ENCODE assay signal across 25 cellular contexts in genomic region chr11:73902303-73902702, GRCh38. TPM values are rescaled to one million over a fixed set of nuclear protein-coding genes. Genes with fewer than 3 reads are reported as not detected.
DNase-seq lines count a peak whose midpoint lies in the region; ATAC-seq, FAIRE-seq and TF ChIP-seq lines count a peak whose summit lies in the region.
"Had no signal": no experiment of that assay in that cellular context is flagged by ENCODE, and none has a peak within 500 bp of the region (broad histone marks: within the 10 kb centered on the region; RNA-seq: fewer than 3 reads in every experiment).

No MANE protein-coding gene starts in this region.

- H3K23me2 ChIP-seq in H1 (ENCODE audit: low read depth, low read length) = 0 out of 2 replicates have a peak, but pooled peaks cover 2% of the 10 kb centered on the region

- CTCF ChIA-PET in H1 (lab: Charles Lee; ENCODE audit: partially characterized antibody) = interaction anchor here (0.6 to 1.2 kb wide), 2 partner anchors 11 to 16 kb away, joined by 3 to 5 read pairs; no protein-coding TSS in a partner anchor

- H3K9me3 ChIP-seq in H1 (ENCODE audit: insufficient read depth in 2 of 2, low read depth in 1 of 2, low read length in 1 of 2) = peaks cover 0 to 6% of the 10 kb centered on the region in 2 experiments; a peak in 1 of 4 replicates
- H3K9me3 ChIP-seq in T-helper 17 cell (ENCODE audit: control insufficient read depth, low read length, poor library complexity, severe bottlenecking) = no peaks in the 10 kb centered on the region
- H3K9me3 ChIP-seq: SK-N-SH had no signal

- H3K36me3 ChIP-seq in GM23338 (ENCODE audit: insufficient read depth) = peaks cover 6% of the 10 kb centered on the region; the same call in 1 of the 2 replicates
- peaks cover 0 to 30% (median 4%) of the 10 kb centered on the region in 4 experiments; a peak in 4 of 8 replicates for H3K36me3 ChIP-seq in H1 (ENCODE audit: control insufficient read depth in 2 of 4, insufficient read depth in 4 of 4, low read length in 3 of 4)

- H3K4me3 Mint-ChIP-seq in GM23338 (no peak overlapping the region), T-helper 17 cell (no peak overlapping the region)
- H3K4me3 Mint-ChIP-seq: B cell; CD14-positive monocyte; CD8-positive, alpha-beta memory T cell had no signal

- no peak overlapping the region for H3K4ac ChIP-seq in H1 (replicated peaks; ENCODE audit: insufficient read length, low read depth, low read length)

- no peaks in the 10 kb centered on the region for H3K79me1 ChIP-seq in H1 (ENCODE audit: low read depth, low read length)

- no peaks in the 10 kb centered on the region for H3K79me2 ChIP-seq in GM23338 (replicated peaks; ENCODE audit: insufficient read depth)
- no peaks in the 10 kb centered on the region for H3K79me2 ChIP-seq in H1 (ENCODE audit: control insufficient read depth in 1 of 2, insufficient read depth in 2 of 2, low read length in 2 of 2)

- no peak overlapping the region for H4K91ac ChIP-seq in H1 (replicated peaks; ENCODE audit: insufficient read length, low read length)

- H2AK5ac ChIP-seq in H1 (ENCODE audit: low read depth, low read length) = no peak overlapping the region

- no peak for TF ChIP-seq RAD21 in H1 (IDR thresholded peaks at IDR 0.05 in 1 of 2, conservative IDR thresholded peaks at IDR 0.05 in 1 of 2; ENCODE audit: low read depth in 2 of 2, low read length in 2 of 2)

- H3K27ac Mint-ChIP-seq in GM23338 (peak overlapping the region; percentile 81), T-helper 17 cell (no peak overlapping the region)
- H3K27ac Mint-ChIP-seq: B cell had no signal

- H3K23ac ChIP-seq in H1 (ENCODE audit: insufficient read length) = no peak overlapping the region

- no peak overlapping the region for H2BK5ac ChIP-seq in H1 (ENCODE audit: low read depth, low read length)

- H3K4me3 ChIP-seq in GM23338 = no peak overlapping the region
- no peak overlapping the region for H3K4me3 ChIP-seq in H1 (ENCODE audit: extremely low read depth in 1 of 4, insufficient read depth in 2 of 4, low read depth in 3 of 4, low read length in 4 of 4)

- WGBS in H1 (ENCODE audit: extremely low coverage in 1 of 2, insufficient coverage in 1 of 2, insufficient read length in 1 of 2, insufficient replicate concordance in 2 of 2, low coverage in 1 of 2, low lambda C conversion rate in 2 of 2, missing lambda C conversion rate in 1 of 2), 2 experiments = 91% methylated on average over 1 of the region's 1 CpG; no CpG with 5 or more reads in 1 of the 2 experiments

- H3K4me1 ChIP-seq in GM23338 (ENCODE audit: insufficient read depth) (no peaks in the 10 kb centered on the region), H1 (replicated peaks in 1 of 4; ENCODE audit: control insufficient read depth in 3 of 4, insufficient read depth in 4 of 4, low read length in 3 of 4) (no peaks in the 10 kb centered on the region)

- H3K27me3 Mint-ChIP-seq in GM23338 (ENCODE audit: insufficient read depth, low read depth, poor library complexity) (no peaks in the 10 kb centered on the region), T-helper 17 cell (no peaks in the 10 kb centered on the region)
- H3K27me3 Mint-ChIP-seq: B cell; CD8-positive, alpha-beta memory T cell had no signal

- TF ChIP-seq CTCF in GM23338 (conservative IDR thresholded peaks at IDR 0.05; ENCODE audit: low read depth in 2 of 2) (no peak), H1 (IDR thresholded peaks at IDR 0.05; ENCODE audit: control extremely low read depth in 1 of 3, insufficient read depth in 1 of 3, low read depth in 1 of 3, low read length in 3 of 3) (no peak)

- no peak overlapping the region for H3K14ac ChIP-seq in H1 (ENCODE audit: insufficient read length)

- H3F3A ChIP-seq in GM23338 (replicated peaks; ENCODE audit: low read depth) = no peaks in the 10 kb centered on the region

- no peak overlapping the region for H2BK20ac ChIP-seq in H1 (ENCODE audit: low read length)

- H2BK12ac ChIP-seq in H1 (ENCODE audit: low read depth, low read length) = no peak overlapping the region

- peaks cover 3% of the 10 kb centered on the region; the same call in 1 of the 3 replicates for H3K9me3 Mint-ChIP-seq in GM23338
- H3K9me3 Mint-ChIP-seq: CD14-positive monocyte; CD8-positive, alpha-beta memory T cell had no signal

- H3K56ac ChIP-seq in H1 (replicated peaks; ENCODE audit: insufficient read length, low read depth, low read length) = no peak overlapping the region

- no peak overlapping the region for H3K27ac ChIP-seq in GM23338 (ENCODE audit: low read depth)
- no peak overlapping the region for H3K27ac ChIP-seq in H1 (ENCODE audit: low read depth, low read length)

- H3K4me2 ChIP-seq in GM23338 = no peak overlapping the region
- H3K4me2 ChIP-seq in H1 (ENCODE audit: insufficient read depth in 1 of 2, low read depth in 2 of 2, low read length in 2 of 2) = no peak overlapping the region
- H3K4me2 ChIP-seq: SK-N-SH had no signal

- H3K9me2 ChIP-seq in GM23338 (ENCODE audit: insufficient read depth) = no peaks in the 10 kb centered on the region; the same call in 1 of the 2 replicates

- no peak overlapping the region for H4K5ac ChIP-seq in H1 (ENCODE audit: insufficient read length, low read depth, low read length)

- H2AFZ ChIP-seq in GM23338 (no peak overlapping the region), H1 (ENCODE audit: low read length) (no peak overlapping the region)

- POLR2A ChIA-PET in H1 (lab: Charles Lee; ENCODE audit: partially characterized antibody) = interaction anchor here (1.3 kb wide), 1 partner anchor 45 kb away, joined by 3 read pairs; no protein-coding TSS in a partner anchor

- peaks cover 29% of the 10 kb centered on the region for H3K36me3 Mint-ChIP-seq in GM23338 (ENCODE audit: low read depth)
- peaks cover 6% of the 10 kb centered on the region for H3K36me3 Mint-ChIP-seq in T-helper 17 cell (ENCODE audit: low read depth)

- ATAC-seq in GM23338 (no peak), T-helper 17 cell (no peak)
- ATAC-seq: PC-3 had no signal

- no peak overlapping the region for H2BK15ac ChIP-seq in H1 (ENCODE audit: low read length)

- no peaks in the 10 kb centered on the region for H3K4me1 Mint-ChIP-seq in GM23338
- H3K4me1 Mint-ChIP-seq in T-helper 17 cell = no peaks in the 10 kb centered on the region
- H3K4me1 Mint-ChIP-seq: B cell; CD14-positive monocyte; CD8-positive, alpha-beta memory T cell had no signal

- no peak overlapping the region for H3K18ac ChIP-seq in H1 (ENCODE audit: extremely low read depth, low read length)

- no peak overlapping the region for H2BK120ac ChIP-seq in H1 (replicated peaks; ENCODE audit: low read depth, low read length)

- TF ChIP-seq POLR2A in H1 (IDR thresholded peaks at IDR 0.05; ENCODE audit: control extremely low read depth in 1 of 2, low read depth in 2 of 2, low read length in 2 of 2) = no peak

- no peak overlapping the region for H3K9ac ChIP-seq in H1 (replicated peaks in 1 of 4; ENCODE audit: extremely low read depth in 1 of 4, low read depth in 3 of 4, low read length in 3 of 4)
- H3K9ac ChIP-seq: SK-N-SH had no signal

- H3K27me3 ChIP-seq in GM23338 (ENCODE audit: insufficient read depth) (no peaks in the 10 kb centered on the region), H1 (replicated peaks in 1 of 4; ENCODE audit: control insufficient read depth in 3 of 4, extremely low read depth in 1 of 4, insufficient read depth in 3 of 4, low read length in 3 of 4) (no peaks in the 10 kb centered on the region)

- H4K8ac ChIP-seq in H1 (ENCODE audit: extremely low read depth, insufficient read depth, low read length) = no peak overlapping the region

- no peak for TF ChIP-seq EP300 in H1 (IDR thresholded peaks at IDR 0.05; ENCODE audit: borderline replicate concordance in 1 of 2, low read depth in 2 of 2, low read length in 2 of 2)

- FAIRE-seq in HTR-8/SVneo (lab: Jason Lieb, UNC) = peak; percentile 60
- peak; percentile 71 for FAIRE-seq in H1 (lab: Jason Lieb, UNC)
- FAIRE-seq: GM12892 had no signal

- no peaks in the 10 kb centered on the region for H4K20me1 ChIP-seq in GM23338 (replicated peaks; ENCODE audit: insufficient read depth)
- H4K20me1 ChIP-seq in H1 (replicated peaks in 1 of 2; ENCODE audit: control insufficient read depth in 1 of 2, insufficient read depth in 2 of 2, low read length in 2 of 2) = no peaks in the 10 kb centered on the region

- DNase-seq in GM23338 (ENCODE audit: low spot score) = no peak
- no peak for DNase-seq in HTR-8/SVneo (ENCODE audit: insufficient read length, low spot score)
- no peak for DNase-seq in H1 (ENCODE audit: low read depth in 1 of 2, low spot score in 2 of 2)
- no peak for DNase-seq in T-helper 17 cell
- DNase-seq in C1 segment of cervical spinal cord (lab: John Stamatoyannopoulos, UW) = no peak
- DNase-seq: CD8-positive, alpha-beta memory T cell; DMS 273 treated with DMSO at 0.1 percent for 48 hours; DMS79; GF-D8; Kasumi-1; NCI-H1092 treated with DMSO at 0.1 percent for 48 hours; NCI-H1436; NCI-H1930; NCI-H446 treated with DMSO at 0.1 percent for 48 hours; NCI-H526; NCI-H82; NK-92 treated with Interleukin-12 subunit alpha and Interleukin-12 subunit beta, amount 100 ng/mL, for 24 hours; PC-3; SK-N-SH; SW 1271 had no signal

RNA-seq across cellular contexts. Expression of gene PAAF1, which starts 25.5 kb away (rescaled TPM):
- total RNA-seq in GM23338 (2014; rRNA removed; shearing (Covaris generic)) = 13.6 and 16.1 TPM in 2 replicates
- 17.7 and 18.1 TPM in 2 replicates for polyA plus RNA-seq in GM23338 (2016; fragmentation: Nextera tagmentation; extraction: Ambion mirVana)
- total RNA-seq in H1 (2021; fragmentation: NEBNext Ultra II Directional; extraction: Animal tissue kit (Norgen Biotek cat#: 25700)) = 28.8 TPM in 2 replicates
- 18.3 and 24.4 TPM in 2 replicates for polyA plus RNA-seq in H1 (2011; rRNA removed)
- 27.0 TPM for polyA plus RNA-seq in H1 (2011; cell fraction: cytosol; rRNA removed)
- 21.1 TPM for polyA plus RNA-seq in H1 (2011; cell fraction: nucleus; rRNA removed)
- polyA plus RNA-seq in H1 (2012, experiment 1 of 2) = 33.7 to 44.8 TPM (median 38.8 TPM) in 4 replicates
- polyA plus RNA-seq in H1 (2012, experiment 2 of 2) = 14.9 TPM
- polyA plus RNA-seq in H1 (2013, experiment 1 of 2) = 21.2 TPM
- 20.0 TPM for polyA plus RNA-seq in H1 (2013, experiment 2 of 2)
- polyA minus RNA-seq in H1 (2011; rRNA and poly(A)+ RNA removed) = 26.5 and 26.8 TPM in 2 replicates
- polyA minus RNA-seq in H1 (2011; cell fraction: cytosol; rRNA and poly(A)+ RNA removed) = 13.7 TPM
- polyA minus RNA-seq in H1 (2011; cell fraction: nucleus; rRNA and poly(A)+ RNA removed) = 18.7 TPM
- 10 to 100 TPM; 11.4 to 14.8 TPM for total RNA-seq in T-helper 17 cell

RNA-seq across cellular contexts. Expression of gene COA4, which starts 25.7 kb away (rescaled TPM):
- total RNA-seq in GM23338 (2014; rRNA removed; shearing (Covaris generic)) = 168 and 188 TPM in 2 replicates
- 166 and 174 TPM in 2 replicates for polyA plus RNA-seq in GM23338 (2016; fragmentation: Nextera tagmentation; extraction: Ambion mirVana)
- total RNA-seq in H1 (2021; fragmentation: NEBNext Ultra II Directional; extraction: Animal tissue kit (Norgen Biotek cat#: 25700)) = 177 TPM in 2 replicates
- 371 and 380 TPM in 2 replicates for polyA plus RNA-seq in H1 (2011; rRNA removed)
- 332 TPM for polyA plus RNA-seq in H1 (2011; cell fraction: cytosol; rRNA removed)
- 200 TPM for polyA plus RNA-seq in H1 (2011; cell fraction: nucleus; rRNA removed)
- 185 to 267 TPM (median 211 TPM) in 4 replicates for polyA plus RNA-seq in H1 (2012, experiment 1 of 2)
- 194 TPM for polyA plus RNA-seq in H1 (2012, experiment 2 of 2)
- polyA plus RNA-seq in H1 (2013, experiment 1 of 2) = 202 TPM
- polyA plus RNA-seq in H1 (2013, experiment 2 of 2) = 203 TPM
- polyA minus RNA-seq in H1 (2011; rRNA and poly(A)+ RNA removed) = 112 and 126 TPM in 2 replicates
- 86.9 TPM for polyA minus RNA-seq in H1 (2011; cell fraction: cytosol; rRNA and poly(A)+ RNA removed)
- 140 TPM for polyA minus RNA-seq in H1 (2011; cell fraction: nucleus; rRNA and poly(A)+ RNA removed)
- 10 to 100 TPM; 26.8 to 28.7 TPM for total RNA-seq in T-helper 17 cell

RNA-seq across cellular contexts. Expression of gene DNAJB13, which starts 48.5 kb away (rescaled TPM):
- total RNA-seq in GM23338 (2014; rRNA removed; shearing (Covaris generic)) = 0.14 TPM in 1 of 2 replicates, not detected in the other
- 0.32 and 0.50 TPM in 2 replicates for polyA plus RNA-seq in GM23338 (2016; fragmentation: Nextera tagmentation; extraction: Ambion mirVana)
- 0.54 TPM in 1 of 2 replicates, not detected in the other for total RNA-seq in H1 (2021; fragmentation: NEBNext Ultra II Directional; extraction: Animal tissue kit (Norgen Biotek cat#: 25700))
- 0.05 and 0.27 TPM in 2 replicates for polyA plus RNA-seq in H1 (2011; rRNA removed)
- 0.32 TPM for polyA plus RNA-seq in H1 (2011; cell fraction: cytosol; rRNA removed)
- polyA plus RNA-seq in H1 (2011; cell fraction: nucleus; rRNA removed) = 1.0 TPM
- polyA plus RNA-seq in H1 (2012, experiment 1 of 2) = 0.32 to 0.90 TPM (median 0.56 TPM) in 4 replicates
- not detected for polyA plus RNA-seq in H1 (2012, experiment 2 of 2)
- 0.08 TPM for polyA plus RNA-seq in H1 (2013, experiment 1 of 2)
- polyA plus RNA-seq in H1 (2013, experiment 2 of 2) = 0.09 TPM
- polyA minus RNA-seq in H1 (2011; rRNA and poly(A)+ RNA removed) = not detected in 2 replicates
- not detected for polyA minus RNA-seq in H1 (2011; cell fraction: cytosol; rRNA and poly(A)+ RNA removed)
- 0.50 TPM for polyA minus RNA-seq in H1 (2011; cell fraction: nucleus; rRNA and poly(A)+ RNA removed)
- total RNA-seq in T-helper 17 cell = under 1 TPM in 1 of 2 donors, not detected in 1; 0.40 TPM
- total RNA-seq: H4, M059J had no signal
- polyA plus RNA-seq: CD14-positive monocyte; CD8-positive, alpha-beta memory T cell had no signal
